Comparison of ENCODE assay signal across 22 cellular contexts in the genomic region with DNA sequence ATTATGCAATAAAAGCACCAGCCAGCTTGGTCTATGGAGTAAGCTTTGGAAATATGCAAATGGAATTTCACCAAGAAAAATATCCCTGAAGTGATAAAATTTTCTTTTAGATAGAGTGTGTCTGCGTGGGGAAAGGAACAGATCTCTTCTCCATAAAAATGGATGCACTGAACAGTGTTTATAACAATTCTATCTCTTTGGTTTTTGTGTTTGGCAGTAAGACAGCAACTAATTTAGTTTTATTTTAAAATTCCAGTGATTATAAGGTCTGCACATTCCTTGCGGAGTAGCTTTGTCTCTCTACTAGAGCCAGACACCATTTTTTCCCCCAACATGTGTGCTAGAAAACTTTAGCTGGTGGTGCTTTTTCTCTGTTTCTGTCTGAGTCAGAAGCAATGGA.
DNase-seq lines count a peak whose midpoint lies in the region; ATAC-seq and TF ChIP-seq lines count a peak whose summit lies in the region.
"Had no signal": no experiment of that assay in that cellular context is flagged by ENCODE, and none has a peak within 500 bp of the region (broad histone marks: within the 10 kb centered on the region; RNA-seq: fewer than 3 reads in every experiment).

No MANE protein-coding gene starts in this region.

- H3K27me3 Mint-ChIP-seq in chondrocyte (ENCODE audit: low read depth) = peaks cover 10% of the 10 kb centered on the region
- peaks cover 4% of the 10 kb centered on the region for H3K27me3 Mint-ChIP-seq in nephron (ENCODE audit: low read depth)
- no peaks in the 10 kb centered on the region for H3K27me3 Mint-ChIP-seq in CD14-positive monocyte (ENCODE audit: low read depth in 3 of 3)
- H3K27me3 Mint-ChIP-seq: B cell had no signal

- ATAC-seq in left cardiac atrium (peak; percentile 61 to 92), HG02884 (IDR thresholded peaks at IDR 0.05; ENCODE audit: unreplicated experiment) (no peak)
- ATAC-seq: A549, K562, Panc1 had no signal

- H3K4me1 Mint-ChIP-seq in chondrocyte (ENCODE audit: low read depth) (peaks cover 7% of the 10 kb centered on the region), nephron (peaks cover 24% of the 10 kb centered on the region), CD14-positive monocyte (no peaks in the 10 kb centered on the region)
- H3K4me1 Mint-ChIP-seq: B cell had no signal

- H3K4me3 Mint-ChIP-seq in chondrocyte (ENCODE audit: unreplicated experiment) (no peak overlapping the region), nephron (no peak overlapping the region), CD14-positive monocyte (no peak overlapping the region)
- H3K4me3 Mint-ChIP-seq: B cell had no signal

- H3K4me3 ChIP-seq in SK-N-MC = no peak overlapping the region
- H3K4me3 ChIP-seq: A549, K562, MG63, SJSA1 had no signal

- DNase-seq in SK-N-MC (ENCODE audit: low read depth, low spot score) (no peak), chondrocyte (ENCODE audit: low spot score) (no peak), left cardiac atrium (no peak), globus pallidus (ENCODE audit: low spot score) (no peak), CD14-positive monocyte (ENCODE audit: low spot score) (no peak), NCI-H2107 (lab: John Stamatoyannopoulos, UW) (no peak)
- DNase-seq: DMS79; MG63; NCI-H1048; NCI-H1417 treated with DMSO at 0.1 percent for 48 hours; NCI-H187 treated with DMSO at 0.1 percent for 48 hours; NCI-H2227 treated with DMSO at 0.1 percent for 48 hours; NCI-H510A; NCI-H748 treated with DMSO at 0.1 percent for 48 hours; NK-92 treated with Interleukin-12 subunit alpha and Interleukin-12 subunit beta, amount 100 ng/mL, for 24 hours had no signal

- no peak overlapping the region for H3K9ac ChIP-seq in SK-N-MC (ENCODE audit: insufficient read length)

- H3K9me3 Mint-ChIP-seq in chondrocyte (ENCODE audit: low read depth) = peaks cover 15% of the 10 kb centered on the region
- peaks cover 17% of the 10 kb centered on the region for H3K9me3 Mint-ChIP-seq in nephron
- peaks cover 14 to 30% (median 17%) of the 10 kb centered on the region in 7 donors for H3K9me3 Mint-ChIP-seq in CD14-positive monocyte

- intact Hi-C loops in left cardiac atrium (cut with DNase I) = no loop called here
- intact Hi-C loops in CD14-positive monocyte (cut with micrococcal nuclease) = no loop called here

- no peaks in the 10 kb centered on the region for H3K36me3 ChIP-seq in SK-N-MC (ENCODE audit: insufficient read depth, low read length)
- H3K36me3 ChIP-seq: MG63, SJSA1 had no signal

- H3K27ac Mint-ChIP-seq in chondrocyte (ENCODE audit: unreplicated experiment) (peak overlapping the region; percentile 50), nephron (peak overlapping the region in 2 of 3 experiments; percentile 87 to 92), CD14-positive monocyte (no peak overlapping the region)
- H3K27ac Mint-ChIP-seq: B cell had no signal

- H3K27ac ChIP-seq in SK-N-MC = peak overlapping the region; percentile 13; the same call in 1 of the 2 replicates
- H3K27ac ChIP-seq: A549, SJSA1 had no signal

- H3K36me3 Mint-ChIP-seq in chondrocyte (ENCODE audit: low read depth) (peaks cover 4% of the 10 kb centered on the region), nephron (ENCODE audit: low read depth) (no peaks in the 10 kb centered on the region), CD14-positive monocyte (no peaks in the 10 kb centered on the region)

- no peaks in the 10 kb centered on the region for H3K9me3 ChIP-seq in SK-N-MC (ENCODE audit: low read depth, low read length)
- H3K9me3 ChIP-seq: A549, MG63, SJSA1 had no signal

- TF ChIP-seq CTCF in chondrocyte (IDR thresholded peaks at IDR 0.05) = no peak
- no peak for TF ChIP-seq CTCF in nephron (IDR thresholded peaks at IDR 0.05; ENCODE audit: unreplicated experiment in 3 of 3)
- TF ChIP-seq CTCF in CD14-positive monocyte (IDR thresholded peaks at IDR 0.05) = no peak

Comparison
In these comparisons a context has a peak if more than half of its experiments do, and no peak if none do; other contexts are left out.
1. H3K27ac Mint-ChIP-seq: peak in chondrocyte (single experiment) and nephron (2 of 3); none in CD14-positive monocyte (0 of 7).